1 cellular context compared by ENCODE assay signal in genomic region chr5:142311725-142312124, GRCh38.
TF ChIP-seq lines count a peak whose summit lies in the region.

No MANE protein-coding gene starts in this region.

TF ChIP-seq in H1, 55 proteins besides CTCF, POLR2A, EP300 and RAD21:
- TF ChIP-seq MAX (IDR thresholded peaks at IDR 0.05) (no peak), POLR2AphosphoS5 (IDR thresholded peaks at IDR 0.05; ENCODE audit: low read depth, low read length) (peak; percentile 53)
